In the genomic region with DNA sequence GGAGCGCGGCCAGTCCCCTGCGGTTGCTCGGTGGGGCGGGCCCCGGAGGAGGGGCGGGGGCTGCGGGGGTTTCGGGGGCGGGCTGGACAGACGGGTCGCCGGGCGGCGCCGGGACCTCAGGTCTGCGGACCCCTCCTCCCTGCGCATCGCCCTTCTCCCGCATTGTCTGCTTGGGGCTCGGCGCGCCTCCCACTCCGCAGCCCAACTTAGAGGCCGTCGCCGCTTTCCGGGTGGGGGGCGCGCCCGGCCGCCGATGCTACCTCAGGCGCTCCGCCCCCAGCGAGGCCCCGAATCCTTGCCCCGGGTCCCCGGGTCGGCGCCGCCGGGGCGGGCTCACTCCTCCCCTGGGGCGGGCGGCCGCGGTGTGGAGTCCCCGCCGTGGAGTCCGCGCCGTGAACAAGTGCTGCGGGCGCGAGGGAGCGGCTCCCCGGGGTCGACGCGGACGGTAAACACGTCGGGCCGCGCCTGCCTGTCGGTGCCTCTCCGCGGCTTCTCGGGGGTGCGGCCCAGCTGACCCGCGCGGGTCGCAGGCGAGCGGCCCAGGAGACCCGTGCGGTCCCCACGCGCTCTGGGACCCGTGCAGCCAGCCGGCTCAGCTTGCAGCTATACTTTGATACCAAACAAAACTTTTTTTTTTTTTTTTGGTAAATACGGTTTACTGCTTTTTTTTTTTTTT, we compare ENCODE assay signal across 8 cellular contexts. TPM values are rescaled to one million over a fixed set of nuclear protein-coding genes. Genes with fewer than 3 reads are reported as not detected.
DNase-seq lines count a peak whose midpoint lies in the region; ATAC-seq and TF ChIP-seq lines count a peak whose summit lies in the region.

No MANE protein-coding gene starts in this region.

- H3K9ac ChIP-seq in mesenchymal stem cell (ENCODE audit: low read length) = peak overlapping the region; percentile 85

- H3K27ac ChIP-seq in coronary artery (peak overlapping the region; percentile 84 to 96), mesenchymal stem cell (ENCODE audit: low read length, poor library complexity, severe bottlenecking) (peak overlapping the region; percentile 90)

- under 1% methylated on average over 37 of the region's 84 CpGs for WGBS in mesenchymal stem cell

- peak overlapping the region; percentile 65 for H3K4me2 ChIP-seq in mesenchymal stem cell (ENCODE audit: low read length, poor library complexity, severe bottlenecking)

- peak overlapping the region; percentile 57 to 75 for H3K4ac ChIP-seq in mesenchymal stem cell (ENCODE audit: low read depth in 1 of 2, low read length in 2 of 2)

- no peaks in the 10 kb centered on the region for H3K79me1 ChIP-seq in mesenchymal stem cell (replicated peaks; ENCODE audit: low read length, poor library complexity, severe bottlenecking)

- TF ChIP-seq CTCF in BE2C (IDR thresholded peaks at IDR 0.05; ENCODE audit: low read depth, low read length) (no peak), coronary artery (IDR thresholded peaks at IDR 0.05) (no peak)

- H3K4me3 ChIP-seq in BE2C (ENCODE audit: low read depth, low read length) (peak overlapping the region; percentile 73), coronary artery (peak overlapping the region; percentile 96), mesenchymal stem cell (ENCODE audit: insufficient read depth in 1 of 2, low read depth in 1 of 2, low read length in 2 of 2) (peak overlapping the region; percentile 76 to 90)

- H3K36me3 ChIP-seq in BE2C (peaks cover 2% of the 10 kb centered on the region; the same call in 1 of the 2 replicates), mesenchymal stem cell (ENCODE audit: control insufficient read depth in 1 of 2, insufficient read depth in 2 of 2, low read depth in 1 of 2, low read length in 2 of 2) (no peaks in the 10 kb centered on the region)

- peak overlapping the region; percentile 83 to 90 for H3K18ac ChIP-seq in mesenchymal stem cell (ENCODE audit: low read depth in 1 of 2, low read length in 2 of 2)

- H2AFZ ChIP-seq in mesenchymal stem cell (ENCODE audit: low read depth, low read length) = peak overlapping the region; percentile 71

- H4K8ac ChIP-seq in mesenchymal stem cell (ENCODE audit: low read length) = peak overlapping the region; percentile 28

- H2AK5ac ChIP-seq in mesenchymal stem cell (ENCODE audit: low read length, severe bottlenecking) = no peak overlapping the region

- H3K14ac ChIP-seq in mesenchymal stem cell (ENCODE audit: low read length in 2 of 2) = peak overlapping the region; percentile 4 to 84

- ATAC-seq in GM19452 (IDR thresholded peaks at IDR 0.05; ENCODE audit: unreplicated experiment) (peak; percentile 29), HG03565 (IDR thresholded peaks at IDR 0.05; ENCODE audit: unreplicated experiment) (peak; percentile 9)

- peak overlapping the region in 1 of 2 experiments; percentile 72 for H2BK12ac ChIP-seq in mesenchymal stem cell (ENCODE audit: low read length in 2 of 2)

- peak overlapping the region; percentile 71 for H2BK120ac ChIP-seq in mesenchymal stem cell (ENCODE audit: low read depth, low read length)

- no peak overlapping the region for H2BK15ac ChIP-seq in mesenchymal stem cell (ENCODE audit: low read depth, poor library complexity, severe bottlenecking)

- H2BK5ac ChIP-seq in mesenchymal stem cell (ENCODE audit: low read depth, low read length, poor library complexity, severe bottlenecking) = peak overlapping the region; percentile 66

- H3K9me3 ChIP-seq in BE2C = no peaks in the 10 kb centered on the region
- no peaks in the 10 kb centered on the region for H3K9me3 ChIP-seq in mesenchymal stem cell (ENCODE audit: control insufficient read depth, low read length)

- H3K4me1 ChIP-seq in BE2C = 0 out of 2 replicates have a peak, but pooled peaks cover 3% of the 10 kb centered on the region
- H3K4me1 ChIP-seq in mesenchymal stem cell (ENCODE audit: control insufficient read depth, insufficient read depth, low read depth, low read length) = peaks cover 2% of the 10 kb centered on the region

- peak overlapping the region; percentile 39 for H4K91ac ChIP-seq in mesenchymal stem cell (ENCODE audit: low read length)

- peak overlapping the region in 1 of 2 experiments; percentile 80 for H3K23ac ChIP-seq in mesenchymal stem cell (ENCODE audit: low read length in 2 of 2)

- no peaks in the 10 kb centered on the region for H3K27me3 ChIP-seq in BE2C
- H3K27me3 ChIP-seq in mesenchymal stem cell (ENCODE audit: control insufficient read depth in 1 of 2, insufficient read depth in 1 of 2, low read length in 2 of 2) = no peaks in the 10 kb centered on the region

- DNase-seq in BE2C (peak; percentile 68), coronary artery (ENCODE audit: low spot score) (peak; percentile 79), mesenchymal stem cell (peak; percentile 54), superior temporal gyrus (ENCODE audit: extremely low spot score) (no peak)
- peak; percentile 33 for DNase-seq in activated CD4-positive, alpha-beta T cell treated with anti-CD3 and anti-CD28 coated beads for 1 hour
- peak; percentile 36 to 46 for DNase-seq in stimulated activated CD8-positive, alpha-beta memory T cell treated with anti-CD3 and anti-CD28 coated beads, Interleukin-2, amount 100 ng/mL, for 48 hours (ENCODE audit: low read depth in 2 of 2)

RNA-seq across cellular contexts. Expression of gene AKAP13, which starts 0.6 kb away (rescaled TPM):
- 29.8 TPM for polyA plus RNA-seq in BE2C (2012; ENCODE audit: insufficient read depth, insufficient read length, low read depth)
- 16.4 TPM for polyA plus RNA-seq in mesenchymal stem cell (2013, experiment 1 of 2)
- polyA plus RNA-seq in mesenchymal stem cell (2013, experiment 2 of 2) = 15.2 TPM
